Comparison of ENCODE assay signal across 15 cellular contexts in genomic region chr10:103742779-103743178, GRCh38.
"Had no signal": no experiment of that assay in that cellular context is flagged by ENCODE, and none has a peak within 500 bp of the region (broad histone marks: within the 10 kb centered on the region; RNA-seq: fewer than 3 reads in every experiment).

No MANE protein-coding gene starts in this region.

- H3K27me3 Mint-ChIP-seq: activated CD4-positive, alpha-beta T cell treated with anti-CD3 and anti-CD28 coated beads for 36 hours had no signal

- H3K27ac Mint-ChIP-seq: T-cell had no signal

- H3K4me3 Mint-ChIP-seq: activated CD4-positive, alpha-beta T cell treated with anti-CD3 and anti-CD28 coated beads for 36 hours; naive B cell; T-cell had no signal

- ATAC-seq: activated CD4-positive, alpha-beta T cell treated with anti-CD3 and anti-CD28 coated beads for 36 hours; left lung; T-cell had no signal

- H3K9me3 Mint-ChIP-seq: T-cell had no signal

- H3K36me3 Mint-ChIP-seq: naive B cell, T-cell had no signal

- H3K27ac ChIP-seq: left lung, neutrophil, parathyroid adenoma, VCaP had no signal

- DNase-seq: activated CD4-positive, alpha-beta T cell treated with anti-CD3 and anti-CD28 coated beads for 36 hours; activated CD8-positive, alpha-beta memory T cell treated with anti-CD3 and anti-CD28 coated beads, Interleukin-2, amount 50 U/mL, for 48 hours; activated naive CD4-positive, alpha-beta T cell treated with Interleukin-2 at 50 U/mL for 16 hours; hippocampal formation; left lung; naive B cell; SK-N-SH; stimulated activated CD4-positive, alpha-beta T cell treated with anti-CD3 and anti-CD28 coated beads, Interleukin-12 subunit alpha, Interleukin-12 subunit beta, amount 100 ng/mL, for 4 hours; stimulated activated CD4-positive, alpha-beta T cell treated with anti-CD3 and anti-CD28 coated beads, Interleukin-2, amount 100 ng/mL, for 24 hours; stimulated activated naive CD4-positive, alpha-beta T cell; T-cell; T1000 had no signal
